In genomic region chr1:161647507-161648360, GRCh38 we compare ENCODE assay signal across 9 cellular contexts. TPM values are rescaled to one million over a fixed set of nuclear protein-coding genes. Genes with fewer than 3 reads are reported as not detected.
DNase-seq lines count a peak whose midpoint lies in the region; ATAC-seq, FAIRE-seq and TF ChIP-seq lines count a peak whose summit lies in the region.
"Not testable (repeated sequence)": the region's sequence is repeated elsewhere in the genome, so short reads cannot be mapped to it uniquely, and the experiment has no call there.
"Had no signal": no experiment of that assay in that cellular context is flagged by ENCODE, and none has a peak within 500 bp of the region (broad histone marks: within the 10 kb centered on the region; RNA-seq: fewer than 3 reads in every experiment).

No MANE protein-coding gene starts in this region.

- intact Hi-C loops in CD4-positive, alpha-beta T cell (cut with DNase I, micrococcal nuclease), result loop anchor here in 1 of 2 experiments (1.0 kb wide), 1 partner anchor 94 kb away; no protein-coding TSS in a partner anchor
- intact Hi-C loops in PC-3 (cut with micrococcal nuclease), result loop anchor here (1.0 to 10.0 kb wide), 2 partner anchors 83 to 91 kb away; no protein-coding TSS in a partner anchor

- CTCF ChIA-PET in CD4-positive, alpha-beta T cell (lab: Charles Lee), result interaction anchor here (0.6 to 1.1 kb wide), 3 partner anchors 10 to 94 kb away, joined by 3 read pairs; no protein-coding TSS in a partner anchor
- CTCF ChIA-PET in PC-3 (lab: Charles Lee), result interaction anchor here (0.6 to 1.2 kb wide), 2 partner anchors 91 to 433 kb away, joined by 5 to 16 read pairs; no protein-coding TSS in a partner anchor

- not testable (repeated sequence) for H3K9me2 ChIP-seq in PC-3 (replicated peaks; ENCODE audit: low read length)

- not testable (repeated sequence) for H3K9me3 Mint-ChIP-seq in CD4-positive, alpha-beta T cell; astrocyte (ENCODE audit: unreplicated experiment); memory B cell; stimulated activated naive B cell treated with anti-CD40 and anti-IgM and Interleukin-4, amounts not matched to agents 10 μg/mL and 1 μg/mL and 100 μg/mL, for 72 hours

- not testable (repeated sequence) for H3K36me3 ChIP-seq in PC-3 (ENCODE audit: low read depth, low read length); astrocyte (ENCODE audit: insufficient read depth, low read length)

- H3K4me3 Mint-ChIP-seq in CD4-positive, alpha-beta T cell; astrocyte (ENCODE audit: unreplicated experiment); memory B cell; stimulated activated naive B cell treated with anti-CD40 and anti-IgM and Interleukin-4, amounts not matched to agents 10 μg/mL and 1 μg/mL and 100 μg/mL, for 72 hours: not testable (repeated sequence)

- FAIRE-seq in astrocyte (lab: Jason Lieb, UNC), result peak; percentile 72

- ATAC-seq in CD4-positive, alpha-beta T cell (ENCODE audit: poor library complexity), result peak; percentile 49
- ATAC-seq in GM18498 (IDR thresholded peaks at IDR 0.05; ENCODE audit: unreplicated experiment) (peak; percentile 54), PC-3 (peak; percentile 89), memory B cell (ENCODE audit: low read depth) (peak; percentile 43)
- ATAC-seq in stimulated activated naive B cell treated with anti-CD40 and anti-IgM and Interleukin-4, amounts not matched to agents 10 μg/mL and 1 μg/mL and 100 μg/mL, for 72 hours (replicated peaks), result peak; percentile 60 to 83

- not testable (repeated sequence) for H3K79me2 ChIP-seq in PC-3 (ENCODE audit: low read length); astrocyte (ENCODE audit: insufficient read depth, low read length)

- H3K27ac ChIP-seq in CD4-positive, alpha-beta T cell (ENCODE audit: low read depth, low read length); PC-3 (ENCODE audit: low read length); astrocyte (ENCODE audit: low read depth, low read length): not testable (repeated sequence)

- DNase-seq in CD4-positive, alpha-beta T cell; memory B cell (ENCODE audit: low spot score in 2 of 2); stimulated activated naive B cell treated with anti-CD40 and anti-IgM and Interleukin-4, amounts not matched to agents 10 μg/mL and 1 μg/mL and 100 μg/mL, for 72 hours: not testable (repeated sequence)
- peak; percentile 61 for DNase-seq in M059J (ENCODE audit: low read depth)
- DNase-seq in PC-3, result peak; percentile 75
- DNase-seq in astrocyte (ENCODE audit: low read depth), result peak; percentile 27
- DNase-seq in fibroblast of the conjunctiva (ENCODE audit: low read depth), result peak; percentile 18

- peak overlapping the region; percentile 35; the same call in 1 of the 2 replicates for H3K4me2 ChIP-seq in PC-3 (ENCODE audit: low read length)
- H3K4me2 ChIP-seq in astrocyte (ENCODE audit: low read length), result not testable (repeated sequence)

- not testable (repeated sequence) for H3K9ac ChIP-seq in PC-3 (ENCODE audit: low read length); astrocyte (ENCODE audit: low read length)

- not testable (repeated sequence) for H3K27me3 ChIP-seq in CD4-positive, alpha-beta T cell (ENCODE audit: control insufficient read depth, insufficient read depth, low read length); PC-3 (ENCODE audit: low read length); astrocyte (ENCODE audit: insufficient read depth, low read length)

- H4K20me1 ChIP-seq in PC-3 (ENCODE audit: low read length); astrocyte (ENCODE audit: insufficient read depth, low read length): not testable (repeated sequence)

- POLR2A ChIA-PET in CD4-positive, alpha-beta T cell (lab: Charles Lee); PC-3 (lab: Charles Lee; ENCODE audit: unreplicated experiment): not testable (repeated sequence)

- H3K27ac Mint-ChIP-seq in CD4-positive, alpha-beta T cell; astrocyte (ENCODE audit: unreplicated experiment); memory B cell; stimulated activated naive B cell treated with anti-CD40 and anti-IgM and Interleukin-4, amounts not matched to agents 10 μg/mL and 1 μg/mL and 100 μg/mL, for 72 hours: not testable (repeated sequence)

- H3K4me1 Mint-ChIP-seq in CD4-positive, alpha-beta T cell (ENCODE audit: low read depth); astrocyte (ENCODE audit: low read depth, unreplicated experiment); memory B cell: not testable (repeated sequence)
- peaks cover 6 to 11% of the 10 kb centered on the region in 2 donors for H3K4me1 Mint-ChIP-seq in stimulated activated naive B cell treated with anti-CD40 and anti-IgM and Interleukin-4, amounts not matched to agents 10 μg/mL and 1 μg/mL and 100 μg/mL, for 72 hours

- not testable (repeated sequence) for H3K4me3 ChIP-seq in PC-3 (ENCODE audit: low read length); astrocyte (ENCODE audit: insufficient read depth, low read depth, low read length)

- H2AFZ ChIP-seq in PC-3 (ENCODE audit: low read length), result peak overlapping the region; percentile 32; the same call in 1 of the 2 replicates
- not testable (repeated sequence) for H2AFZ ChIP-seq in astrocyte (ENCODE audit: low read depth, low read length)

- H3K36me3 Mint-ChIP-seq in CD4-positive, alpha-beta T cell (ENCODE audit: low read depth); astrocyte (ENCODE audit: low read depth, unreplicated experiment); memory B cell; stimulated activated naive B cell treated with anti-CD40 and anti-IgM and Interleukin-4, amounts not matched to agents 10 μg/mL and 1 μg/mL and 100 μg/mL, for 72 hours: not testable (repeated sequence)

- H3K9me3 ChIP-seq in CD4-positive, alpha-beta T cell (ENCODE audit: control insufficient read depth, low read length); PC-3 (ENCODE audit: low read length); astrocyte (ENCODE audit: insufficient read depth, low read depth, low read length): not testable (repeated sequence)

- H3K4me1 ChIP-seq in PC-3 (ENCODE audit: insufficient read depth, low read length); astrocyte (ENCODE audit: insufficient read depth, low read length): not testable (repeated sequence)

- TF ChIP-seq CTCF in CD4-positive, alpha-beta T cell (IDR thresholded peaks at IDR 0.05), result peak; percentile 61
- TF ChIP-seq CTCF in PC-3 (conservative IDR thresholded peaks at IDR 0.05; ENCODE audit: low read depth, low read length) (peak; percentile 73), astrocyte (IDR thresholded peaks at IDR 0.05; ENCODE audit: insufficient read depth, low read depth, low read length) (peak; percentile 44)

- not testable (repeated sequence) for BruUV-seq in PC-3 (replicated peaks; lab: Mats Ljungman, UMichigan)

- H3F3A ChIP-seq in PC-3 (ENCODE audit: low read length, unreplicated experiment), result not testable (repeated sequence)

- H3K27me3 Mint-ChIP-seq in CD4-positive, alpha-beta T cell, result peaks cover 11% of the 10 kb centered on the region
- H3K27me3 Mint-ChIP-seq in astrocyte (ENCODE audit: low read depth, unreplicated experiment), result peaks cover 11% of the 10 kb centered on the region
- not testable (repeated sequence) for H3K27me3 Mint-ChIP-seq in memory B cell; stimulated activated naive B cell treated with anti-CD40 and anti-IgM and Interleukin-4, amounts not matched to agents 10 μg/mL and 1 μg/mL and 100 μg/mL, for 72 hours

RNA-seq across cellular contexts. Expression of gene FCGR2B, which starts 15.2 kb away (rescaled TPM):
- total RNA-seq in CD4-positive, alpha-beta T cell, result under 1 TPM in 1 of 2 experiments, not detected in 1; 0.36 TPM
- total RNA-seq in M059J (2014; rRNA removed; shearing (Covaris generic)), result not detected in 2 replicates
- not detected in 2 replicates for total RNA-seq in PC-3 (2014; rRNA removed)
- not detected in 2 replicates for total RNA-seq in astrocyte
- total RNA-seq: pulmonary artery endothelial cell had no signal

RNA-seq across cellular contexts. Expression of gene FCGR3B, which starts 16.8 kb away (rescaled TPM):
- total RNA-seq in CD4-positive, alpha-beta T cell, result not detected
- 1.0 TPM in 1 of 2 replicates, not detected in the other for total RNA-seq in M059J (2014; rRNA removed; shearing (Covaris generic))
- total RNA-seq in PC-3 (2014; rRNA removed), result not detected in 2 replicates
- not detected in 2 replicates for total RNA-seq in astrocyte
- total RNA-seq: pulmonary artery endothelial cell had no signal

RNA-seq across cellular contexts. Expression of gene FCRLA, which starts 59.3 kb away (rescaled TPM):
- total RNA-seq in CD4-positive, alpha-beta T cell, result not detected
- 1.9 and 2.0 TPM in 2 replicates for total RNA-seq in M059J (2014; rRNA removed; shearing (Covaris generic))
- total RNA-seq in PC-3 (2014; rRNA removed), result not detected in 2 replicates
- 0.38 and 0.45 TPM in 2 replicates for total RNA-seq in astrocyte
- total RNA-seq: pulmonary artery endothelial cell had no signal
